In the genomic region with DNA sequence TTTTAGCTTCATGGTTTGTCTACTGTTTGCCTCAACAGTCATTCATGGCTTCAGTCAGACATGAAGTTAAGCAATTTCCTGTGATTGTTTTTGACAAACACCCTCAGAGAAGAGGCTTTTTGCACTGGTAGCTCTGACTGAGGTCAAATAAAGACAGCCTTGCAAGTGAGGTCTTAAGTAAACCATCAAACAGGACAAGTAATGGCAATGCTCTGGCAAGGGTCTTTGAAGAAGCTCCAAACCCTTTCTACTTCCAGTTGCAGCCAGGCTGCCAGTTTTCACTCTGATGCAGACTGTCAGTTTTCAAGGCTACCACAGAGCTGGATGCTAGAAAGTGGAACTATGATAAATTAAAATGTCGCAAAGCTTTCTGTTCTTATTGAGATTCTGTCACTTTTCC, we compare ENCODE assay signal across 12 cellular contexts.
A peak's percentile ranks its signal among the peaks of the same experiment; 100 is the strongest.
DNase-seq lines count a peak whose midpoint lies in the region; ATAC-seq, FAIRE-seq and TF ChIP-seq lines count a peak whose summit lies in the region.
"Had no signal": no experiment of that assay in that cellular context is flagged by ENCODE, and none has a peak within 500 bp of the region (broad histone marks: within the 10 kb centered on the region; RNA-seq: fewer than 3 reads in every experiment).

No MANE protein-coding gene starts in this region.

- H3K36me3 ChIP-seq in DND-41 (ENCODE audit: insufficient read depth, low read length), result no peaks in the 10 kb centered on the region
- no peaks in the 10 kb centered on the region for H3K36me3 ChIP-seq in kidney (ENCODE audit: control insufficient read depth in 1 of 2, insufficient read depth in 2 of 2, low read length in 2 of 2)

- peaks cover 14% of the 10 kb centered on the region for H3K4me1 ChIP-seq in DND-41 (ENCODE audit: insufficient read depth, low read length)
- no peaks in the 10 kb centered on the region for H3K4me1 ChIP-seq in foreskin keratinocyte
- H3K4me1 ChIP-seq in kidney (ENCODE audit: control insufficient read depth in 1 of 2, insufficient read depth in 1 of 2, low read depth in 1 of 2, low read length in 2 of 2), result no peaks in the 10 kb centered on the region

- peak overlapping the region; percentile 72 for H3K27ac Mint-ChIP-seq in T-helper 2 cell treated with Interferon-gamma antibody and Interleukin-4, amounts not matched to agents 5 μg/mL and 100 μg/mL, for 36 hours

- DNase-seq in AML-193 (lab: John Stamatoyannopoulos, UW) (peak; percentile 53 to 61), DND-41 (peak; percentile 33), glomerular endothelial cell (ENCODE audit: extremely low read depth, low read depth, low spot score) (peak; percentile 37), superior temporal gyrus (ENCODE audit: extremely low spot score) (no peak), foreskin keratinocyte (no peak), kidney (no peak)
- peak; percentile 32 for DNase-seq in T-helper 2 cell treated with Interferon-gamma antibody and Interleukin-4, amounts not matched to agents 5 μg/mL and 100 μg/mL, for 36 hours (ENCODE audit: low spot score)
- DNase-seq: body of pancreas; C1 segment of cervical spinal cord; effector memory CD8-positive, alpha-beta T cell; stimulated activated CD4-positive, alpha-beta T cell treated with anti-CD3 and anti-CD28 coated beads, Interleukin-1b, Interleukin-23, amount 100 ng/mL, for 48 hours had no signal

- H3K4me3 ChIP-seq in DND-41 (ENCODE audit: low read depth in 1 of 2, low read length in 2 of 2), result peak overlapping the region in 1 of 2 experiments; percentile 16; a peak in 1 of 4 replicates
- no peak overlapping the region for H3K4me3 ChIP-seq in kidney (ENCODE audit: low read length in 2 of 2)
- H3K4me3 ChIP-seq: body of pancreas had no signal

- no peak for TF ChIP-seq CTCF in DND-41 (IDR thresholded peaks at IDR 0.05; ENCODE audit: borderline replicate concordance, extremely low read depth, low read length, poor library complexity, severe bottlenecking)
- no peak for TF ChIP-seq CTCF in foreskin keratinocyte (conservative IDR thresholded peaks at IDR 0.05)
- no peak for TF ChIP-seq CTCF in kidney (IDR thresholded peaks at IDR 0.05; ENCODE audit: borderline replicate concordance, extremely low read depth, insufficient read depth)

- H3K9me3 Mint-ChIP-seq in T-helper 2 cell treated with Interferon-gamma antibody and Interleukin-4, amounts not matched to agents 5 μg/mL and 100 μg/mL, for 36 hours, result peaks cover 22% of the 10 kb centered on the region
- H3K9me3 Mint-ChIP-seq: effector memory CD8-positive, alpha-beta T cell had no signal

- H3K27me3 ChIP-seq in DND-41 (ENCODE audit: insufficient read depth, low read length, poor library complexity) (no peaks in the 10 kb centered on the region), foreskin keratinocyte (no peaks in the 10 kb centered on the region)
- H3K27me3 ChIP-seq: body of pancreas had no signal

- H3K4me3 Mint-ChIP-seq in T-helper 2 cell treated with Interferon-gamma antibody and Interleukin-4, amounts not matched to agents 5 μg/mL and 100 μg/mL, for 36 hours, result peak overlapping the region; percentile 36
- H3K4me3 Mint-ChIP-seq: effector memory CD8-positive, alpha-beta T cell had no signal

- peak overlapping the region; percentile 51 for H2AFZ ChIP-seq in DND-41 (ENCODE audit: low read depth, low read length)

- H3K4me2 ChIP-seq in DND-41 (ENCODE audit: insufficient read depth, low read length), result peak overlapping the region; percentile 29; the same call in 1 of the 2 replicates

- peaks cover 6% of the 10 kb centered on the region for H3K9me3 ChIP-seq in DND-41 (ENCODE audit: insufficient read depth, low read length, severe bottlenecking)
- H3K9me3 ChIP-seq in kidney (ENCODE audit: control insufficient read depth in 1 of 2, low read length in 2 of 2), result no peaks in the 10 kb centered on the region
- H3K9me3 ChIP-seq: body of pancreas had no signal

- H3K36me3 Mint-ChIP-seq in T-helper 2 cell treated with Interferon-gamma antibody and Interleukin-4, amounts not matched to agents 5 μg/mL and 100 μg/mL, for 36 hours (ENCODE audit: low read depth), result peaks cover 15% of the 10 kb centered on the region

- H3K79me2 ChIP-seq in DND-41 (ENCODE audit: insufficient read depth, low read length), result no peaks in the 10 kb centered on the region

- H3K27me3 Mint-ChIP-seq in T-helper 2 cell treated with Interferon-gamma antibody and Interleukin-4, amounts not matched to agents 5 μg/mL and 100 μg/mL, for 36 hours (ENCODE audit: low read depth), result no peaks in the 10 kb centered on the region
- H3K27me3 Mint-ChIP-seq: effector memory CD8-positive, alpha-beta T cell had no signal

- H3K9ac ChIP-seq in DND-41 (ENCODE audit: low read depth, low read length) (no peak overlapping the region), kidney (ENCODE audit: low read length in 2 of 2) (no peak overlapping the region)

- peak; percentile 81 for ATAC-seq in DND-41 (ENCODE audit: insufficient read depth, low read depth)
- no peak for ATAC-seq in foreskin keratinocyte
- ATAC-seq: body of pancreas; effector memory CD8-positive, alpha-beta T cell had no signal

- FAIRE-seq in kidney (lab: Jason Lieb, UNC), result no peak
- FAIRE-seq: keratinocyte had no signal

- H4K20me1 ChIP-seq in DND-41 (ENCODE audit: insufficient read depth, low read length), result no peaks in the 10 kb centered on the region

- H3K4me1 Mint-ChIP-seq in T-helper 2 cell treated with Interferon-gamma antibody and Interleukin-4, amounts not matched to agents 5 μg/mL and 100 μg/mL, for 36 hours (ENCODE audit: low read depth), result peaks cover 12% of the 10 kb centered on the region

- H3K27ac ChIP-seq in DND-41 (ENCODE audit: low read length), result peak overlapping the region; percentile 79
- no peak overlapping the region for H3K27ac ChIP-seq in foreskin keratinocyte
- no peak overlapping the region for H3K27ac ChIP-seq in kidney (ENCODE audit: low read depth in 2 of 2, low read length in 2 of 2)
- H3K27ac ChIP-seq: body of pancreas had no signal

- intact Hi-C loops in kidney (cut with DNase I), result no loop called here

Comparison
In these comparisons a context has a peak if more than half of its experiments do, and no peak if none do; other contexts are left out.
1. DNase-seq: peak in AML-193 (2 of 2), DND-41 (single experiment), T-helper 2 cell treated with Interferon-gamma antibody and Interleukin-4, amounts not matched to agents 5 μg/mL and 100 μg/mL, for 36 hours (single experiment) and glomerular endothelial cell (single experiment); none in superior temporal gyrus (single experiment), foreskin keratinocyte (0 of 2) and kidney (single experiment).